ENCODE assay signal across 22 cellular contexts in genomic region chr3:73071952-73072351, GRCh38.
"Had no signal": no experiment of that assay in that cellular context is flagged by ENCODE, and none has a peak within 500 bp of the region (broad histone marks: within the 10 kb centered on the region; RNA-seq: fewer than 3 reads in every experiment).

No MANE protein-coding gene starts in this region.

- H3K27me3 Mint-ChIP-seq: activated B cell treated with CpG ODN at 0.5 μM for 24 hours; activated CD4-positive, alpha-beta memory T cell treated with anti-CD3 and anti-CD28 coated beads for 36 hours; activated CD4-positive, alpha-beta T cell treated with anti-CD3 and anti-CD28 coated beads for 36 hours; activated naive CD8-positive, alpha-beta T cell; memory B cell; type B pancreatic cell had no signal

- ATAC-seq: activated CD4-positive, alpha-beta T cell treated with anti-CD3 and anti-CD28 coated beads for 36 hours; left cardiac atrium had no signal

- H3K36me3 Mint-ChIP-seq: activated naive CD8-positive, alpha-beta T cell; memory B cell; type B pancreatic cell had no signal

- FAIRE-seq: bronchial epithelial cell, frontal cortex had no signal

- H3K4me3 ChIP-seq: coronary artery, esophagus muscularis mucosa, sigmoid colon, spleen, thoracic aorta, vagina had no signal

- H3K36me3 ChIP-seq: sigmoid colon, thoracic aorta, vagina had no signal

- H3K27ac ChIP-seq: coronary artery, esophagus muscularis mucosa, sigmoid colon, spleen, thoracic aorta, vagina had no signal

- H3K9me3 ChIP-seq: esophagus muscularis mucosa, sigmoid colon, spleen, thoracic aorta, vagina had no signal

- H3K4me3 Mint-ChIP-seq: activated B cell treated with CpG ODN at 0.5 μM for 24 hours; activated CD4-positive, alpha-beta memory T cell treated with anti-CD3 and anti-CD28 coated beads for 36 hours; activated CD4-positive, alpha-beta T cell treated with anti-CD3 and anti-CD28 coated beads for 36 hours; activated naive CD8-positive, alpha-beta T cell; memory B cell; type B pancreatic cell had no signal

- H3K9me3 Mint-ChIP-seq: activated B cell treated with CpG ODN at 0.5 μM for 24 hours; activated CD4-positive, alpha-beta memory T cell treated with anti-CD3 and anti-CD28 coated beads for 36 hours; memory B cell; type B pancreatic cell had no signal

- H3K27me3 ChIP-seq: esophagus muscularis mucosa, sigmoid colon, spleen, vagina had no signal

- H3K4me1 ChIP-seq: sigmoid colon, vagina had no signal

- H3K27ac Mint-ChIP-seq: activated B cell treated with CpG ODN at 0.5 μM for 24 hours; activated CD4-positive, alpha-beta memory T cell treated with anti-CD3 and anti-CD28 coated beads for 36 hours; activated CD4-positive, alpha-beta T cell treated with anti-CD3 and anti-CD28 coated beads for 36 hours; activated naive CD8-positive, alpha-beta T cell; memory B cell; type B pancreatic cell had no signal

- DNase-seq: activated B cell treated with CpG ODN at 0.5 μM for 24 hours; activated CD4-positive, alpha-beta memory T cell treated with anti-CD3 and anti-CD28 coated beads for 36 hours; activated CD4-positive, alpha-beta T cell treated with anti-CD3 and anti-CD28 coated beads for 36 hours; activated gamma-delta T cell treated with Interleukin-2 at 50 U/mL for 16 hours; head of caudate nucleus; hypothalamus; islet precursor cell; left cardiac atrium; occipital lobe; sigmoid colon; spleen; stimulated activated CD4-positive, alpha-beta T cell treated with anti-CD3 and anti-CD28 coated beads, Interleukin-4, amount 100 ng/mL, for 1 hour; stimulated activated naive CD4-positive, alpha-beta T cell treated with Interleukin-2 at 50 U/mL for 16 hours had no signal

- H3K4me1 Mint-ChIP-seq: activated B cell treated with CpG ODN at 0.5 μM for 24 hours, memory B cell had no signal
